27 cellular contexts compared by ENCODE assay signal in the genomic region with DNA sequence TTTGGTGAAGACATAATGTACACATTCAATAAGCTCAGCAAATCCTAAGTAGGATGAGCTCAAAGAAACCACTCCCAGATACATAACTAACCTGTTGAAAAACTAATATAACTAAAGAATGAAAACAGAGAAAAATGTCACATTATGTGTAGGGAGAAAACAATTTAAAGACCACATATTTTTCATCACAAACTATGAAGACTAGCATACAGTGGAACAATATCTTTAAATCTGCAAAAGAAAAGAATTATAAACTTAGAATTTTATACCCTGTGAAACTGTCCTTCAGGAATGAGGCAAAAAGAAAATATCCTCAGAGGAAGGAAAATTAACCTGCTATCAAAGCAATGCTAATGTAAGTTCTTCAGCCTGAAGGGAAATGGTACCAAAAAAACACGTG.
"Had no signal": no experiment of that assay in that cellular context is flagged by ENCODE, and none has a peak within 500 bp of the region (broad histone marks: within the 10 kb centered on the region; RNA-seq: fewer than 3 reads in every experiment).

No MANE protein-coding gene starts in this region.

- H3K4me3 ChIP-seq: stomach, suprapubic skin, testis, thoracic aorta, thyroid gland, tibial artery, tibial nerve, transverse colon, upper lobe of left lung, upper lobe of right lung, uterus, vagina had no signal

- DNase-seq: stimulated activated CD4-positive, alpha-beta T cell treated with anti-CD3 and anti-CD28 coated beads, Interleukin-2, amount 100 ng/mL, for 48 hours; stimulated activated CD4-positive, alpha-beta T cell treated with anti-CD3 and anti-CD28 coated beads, Interleukin-4, amount 100 ng/mL, for 1 hour; stimulated activated CD4-positive, alpha-beta T cell treated with anti-CD3 and anti-CD28 coated beads, Interleukin-4, amount 100 ng/mL, for 24 hours; stimulated activated CD4-positive, alpha-beta T cell treated with anti-CD3 and anti-CD28 coated beads, Interleukin-4, amount 100 ng/mL, for 4 hours; stimulated activated CD8-positive, alpha-beta memory T cell treated with anti-CD3 and anti-CD28 coated beads, Interleukin-4, amount 100 ng/mL, for 48 hours; stimulated activated naive B cell treated with anti-CD40 and anti-IgM and Interleukin-4, amounts not matched to agents 10 μg/mL and 1 μg/mL and 100 μg/mL, for 72 hours; stimulated activated naive CD4-positive, alpha-beta T cell; stimulated activated naive CD4-positive, alpha-beta T cell treated with Interleukin-2 at 50 U/mL for 16 hours; stimulated activated naive CD8-positive, alpha-beta T cell treated with anti-CD3 and anti-CD28 coated beads, Interleukin-15, amount 100 ng/mL, for 72 hours; stimulated activated naive CD8-positive, alpha-beta T cell treated with anti-CD3 and anti-CD28 coated beads, Interleukin-15, Interleukin-2, amounts not matched to agents 100 U/mL and 50 U/mL, for 24 hours; stomach; substantia nigra; testis; thyroid gland; tibial artery; transverse colon; trophoblast cell; upper lobe of left lung; upper lobe of right lung; uterus had no signal

- H3K36me3 ChIP-seq: stomach, suprapubic skin, thoracic aorta, thyroid gland, tibial artery, tibial nerve, transverse colon, upper lobe of left lung, upper lobe of right lung, uterus, vagina had no signal

- H3K4me1 ChIP-seq: stomach, suprapubic skin, testis, thyroid gland, tibial artery, transverse colon, upper lobe of left lung, upper lobe of right lung, uterus, vagina had no signal

- H3K27me3 ChIP-seq: stomach, suprapubic skin, testis, thyroid gland, tibial artery, tibial nerve, transverse colon, upper lobe of left lung, upper lobe of right lung, uterus, vagina had no signal

- H3K27ac ChIP-seq: stomach, suprapubic skin, testis, thoracic aorta, thyroid gland, tibial artery, tibial nerve, transverse colon, upper lobe of left lung, upper lobe of right lung, uterus, vagina had no signal

- FAIRE-seq: urothelium cell line had no signal

- H3K9me3 ChIP-seq: suprapubic skin, testis, thoracic aorta, thyroid gland, upper lobe of right lung, uterus, vagina had no signal

- ATAC-seq: stimulated activated effector memory CD8-positive, alpha-beta T cell treated with anti-CD3 and anti-CD28 coated beads, Interleukin-12 subunit alpha, Interleukin-12 subunit beta, amount 100 ng/mL, for 72 hours; stimulated activated memory B cell treated with anti-CD40 and anti-IgM and Interleukin-4, amounts not matched to agents 10 μg/mL and 1 μg/mL and 100 μg/mL, for 72 hours; stimulated activated naive B cell treated with anti-CD40 and anti-IgM and Interleukin-4, amounts not matched to agents 10 μg/mL and 1 μg/mL and 100 μg/mL, for 72 hours; stimulated activated naive CD8-positive, alpha-beta T cell treated with anti-CD3 and anti-CD28 coated beads, Interleukin-15, amount 100 ng/mL, for 72 hours; stimulated activated naive CD8-positive, alpha-beta T cell treated with anti-CD3 and anti-CD28 coated beads, Interleukin-15, Interleukin-2, amounts not matched to agents 100 U/mL and 50 U/mL, for 24 hours; upper lobe of right lung had no signal
